In the genomic region with DNA sequence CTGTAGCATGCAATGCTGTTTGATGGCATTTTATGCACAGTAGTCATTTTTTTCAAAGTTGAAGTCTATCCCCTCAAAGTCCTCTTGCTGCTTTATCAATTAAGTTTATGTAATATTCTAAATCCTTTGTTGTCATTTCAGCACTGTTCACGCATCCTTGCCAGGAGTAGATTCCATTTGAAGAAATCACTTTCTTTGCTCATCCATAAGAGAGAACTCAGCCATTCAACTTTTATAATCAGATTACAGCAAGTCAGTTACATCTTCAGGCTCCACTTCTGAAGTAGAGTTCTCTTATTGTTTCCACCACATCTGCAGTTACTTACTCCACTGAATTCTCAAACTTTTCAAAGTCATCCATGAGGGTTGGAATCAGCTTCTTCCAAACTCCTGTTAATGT, we compare ENCODE assay signal across 26 cellular contexts. TPM values are rescaled to one million over a fixed set of nuclear protein-coding genes. Genes with fewer than 3 reads are reported as not detected.
DNase-seq lines count a peak whose midpoint lies in the region; ATAC-seq, FAIRE-seq and TF ChIP-seq lines count a peak whose summit lies in the region.
"Had no signal": no experiment of that assay in that cellular context is flagged by ENCODE, and none has a peak within 500 bp of the region (broad histone marks: within the 10 kb centered on the region; RNA-seq: fewer than 3 reads in every experiment).

No MANE protein-coding gene starts in this region.

- ATAC-seq in A549 (no peak), K562 (no peak), pancreas (no peak)
- ATAC-seq in CD8-positive, alpha-beta T cell: no peak
- ATAC-seq: GM12878, GM23338, HCT116 had no signal

- no peaks in the 10 kb centered on the region for H3K27me3 ChIP-seq in K562 (ENCODE audit: control insufficient read depth in 2 of 2, insufficient read depth in 2 of 2, low read length in 2 of 2)
- no peaks in the 10 kb centered on the region for H3K27me3 ChIP-seq in pancreas
- H3K27me3 ChIP-seq in testis: no peaks in the 10 kb centered on the region
- H3K27me3 ChIP-seq in CD8-positive, alpha-beta T cell (ENCODE audit: insufficient read depth, low read length): no peaks in the 10 kb centered on the region
- H3K27me3 ChIP-seq in H7 (ENCODE audit: control insufficient read depth, insufficient read depth, low read length): no peaks in the 10 kb centered on the region
- H3K27me3 ChIP-seq: BE2C, SJSA1 had no signal

- CTCF ChIA-PET in A549 (lab: Yijun Ruan, JAX): interaction anchor here (0.6 to 0.7 kb wide), 2 partner anchors 32 to 37 kb away, joined by 3 read pairs; no protein-coding TSS in a partner anchor
- CTCF ChIA-PET in K562 (lab: Yijun Ruan, JAX; ENCODE audit: low intra/inter-chr PET ratio): interaction anchor here (0.6 kb wide), 1 partner anchor 45 kb away, joined by 3 read pairs; no protein-coding TSS in a partner anchor
- CTCF ChIA-PET in CD8-positive, alpha-beta T cell (lab: Charles Lee): no interaction called here

- peaks cover 14% of the 10 kb centered on the region for H3K4me1 Mint-ChIP-seq in CD8-positive, alpha-beta T cell (ENCODE audit: low read depth)

- no peak for TF ChIP-seq EP300 in A549 (IDR thresholded peaks at IDR 0.05)
- TF ChIP-seq EP300 in K562 (IDR thresholded peaks at IDR 0.05; ENCODE audit: low read length): no peak

- FAIRE-seq in A549 (lab: Jason Lieb, UNC) (no peak), K562 (lab: Jason Lieb, UNC) (no peak), pancreas (lab: Jason Lieb, UNC) (no peak)
- FAIRE-seq: GM12878, HTR-8/SVneo, RCC 7860 had no signal

- no peak overlapping the region for H3K9ac ChIP-seq in K562 (ENCODE audit: insufficient read depth in 1 of 2, low read depth in 2 of 2, low read length in 2 of 2)

- H3K4me3 ChIP-seq in A549 (no peak overlapping the region), K562 (no peak overlapping the region), fibroblast of the aortic adventitia (ENCODE audit: low read depth, low read length) (no peak overlapping the region), pancreas (no peak overlapping the region), testis (no peak overlapping the region), H7 (ENCODE audit: insufficient read depth, low read depth, low read length) (no peak overlapping the region)
- no peak overlapping the region for H3K4me3 ChIP-seq in CD8-positive, alpha-beta T cell (ENCODE audit: low read depth, low read length)
- H3K4me3 ChIP-seq: GM12878, GM23338, SJSA1 had no signal

- no peaks in the 10 kb centered on the region for H3K27me3 Mint-ChIP-seq in CD8-positive, alpha-beta T cell (ENCODE audit: low read depth)
- H3K27me3 Mint-ChIP-seq: IgD-negative memory B cell had no signal

- H3K27ac ChIP-seq in A549: no peak overlapping the region
- H3K27ac ChIP-seq in K562 (ENCODE audit: extremely low read depth, low read depth, low read length): no peak overlapping the region
- H3K27ac ChIP-seq in pancreas: no peak overlapping the region
- H3K27ac ChIP-seq in testis: no peak overlapping the region
- no peak overlapping the region for H3K27ac ChIP-seq in CD8-positive, alpha-beta T cell (ENCODE audit: low read depth, low read length)
- H3K27ac ChIP-seq: SJSA1 had no signal

- H3K36me3 Mint-ChIP-seq in CD8-positive, alpha-beta T cell: peaks cover 35% of the 10 kb centered on the region

- no peak overlapping the region for H3K4me2 ChIP-seq in A549
- H3K4me2 ChIP-seq in K562 (ENCODE audit: insufficient read depth, low read length): no peak overlapping the region
- H3K4me2 ChIP-seq: GM23338 had no signal

- TF ChIP-seq POLR2A in A549 (IDR thresholded peaks at IDR 0.05; ENCODE audit: low read length) (no peak), K562 (conservative IDR thresholded peaks at IDR 0.05) (no peak), testis (IDR thresholded peaks at IDR 0.05) (no peak)

- H3K79me2 ChIP-seq in K562 (ENCODE audit: control insufficient read depth, insufficient read depth, low read length): peaks cover 85% of the 10 kb centered on the region

- DNase-seq in A549 (ENCODE audit: low read depth in 1 of 2, low spot score in 1 of 2) (no peak), GM04504 (ENCODE audit: low read depth) (peak; percentile 3), K562 (ENCODE audit: extremely low read depth in 1 of 4, low spot score in 3 of 4) (no peak), fibroblast of the aortic adventitia (ENCODE audit: low read depth) (peak; percentile 32), pancreas (no peak), testis (no peak), H7 (no peak)
- DNase-seq in CD8-positive, alpha-beta T cell: no peak
- DNase-seq: BE2C, EL, GF-D8, Karpas-422, MV-4-11, NCI-H1694, NCI-H2081, NCI-H2171, NCI-H526, OCI-M1, SW 1271 had no signal

- no peak for TF ChIP-seq RAD21 in A549 (conservative IDR thresholded peaks at IDR 0.05 in 1 of 2, IDR thresholded peaks at IDR 0.05 in 1 of 2)
- TF ChIP-seq RAD21 in K562 (CRISPR knock-in tag; conservative IDR thresholded peaks at IDR 0.05 in 1 of 2, IDR thresholded peaks at IDR 0.05 in 1 of 2): no peak

- no peaks in the 10 kb centered on the region for H4K20me1 ChIP-seq in K562 (replicated peaks; ENCODE audit: control insufficient read depth, insufficient read depth, low read length)

- H3K9me3 ChIP-seq in A549 (no peaks in the 10 kb centered on the region), K562 (replicated peaks; ENCODE audit: control insufficient read depth, insufficient read depth, low read depth, low read length) (no peaks in the 10 kb centered on the region), pancreas (no peaks in the 10 kb centered on the region), testis (no peaks in the 10 kb centered on the region)
- H3K9me3 ChIP-seq in CD8-positive, alpha-beta T cell (ENCODE audit: low read length): no peaks in the 10 kb centered on the region
- H3K9me3 ChIP-seq: BE2C, SJSA1 had no signal

- no peak overlapping the region for H2AFZ ChIP-seq in K562 (ENCODE audit: low read depth, low read length)
- H2AFZ ChIP-seq: GM23338 had no signal

- POLR2A ChIA-PET in A549 (lab: Yijun Ruan, JAX): interaction anchor here (0.6 kb wide), 1 partner anchor 1171 kb away, joined by 3 read pairs; no protein-coding TSS in a partner anchor
- POLR2A ChIA-PET in K562 (lab: Yijun Ruan, JAX): no interaction called here
- POLR2A ChIA-PET in CD8-positive, alpha-beta T cell (lab: Charles Lee): no interaction called here

- intact Hi-C loops in K562 (cut with micrococcal nuclease): no loop called here
- intact Hi-C loops in pancreas (cut with DNase I): loop anchor here in 1 of 3 donors (10.0 kb wide), 1 partner anchor 55 kb away; no protein-coding TSS in a partner anchor
- intact Hi-C loops in testis (cut with DNase I; ENCODE audit: low total_unique reads): loop anchor here (10.0 kb wide), 1 partner anchor 685 kb away; no protein-coding TSS in a partner anchor
- intact Hi-C loops in CD8-positive, alpha-beta T cell (cut with DNase I, micrococcal nuclease): loop anchor here in 1 of 2 experiments (10.0 kb wide), 1 partner anchor 775 kb away; no protein-coding TSS in a partner anchor

- H3K4me1 ChIP-seq in A549 (no peaks in the 10 kb centered on the region), K562 (replicated peaks in 1 of 2; ENCODE audit: control insufficient read depth in 2 of 2, insufficient read depth in 2 of 2, low read length in 2 of 2) (no peaks in the 10 kb centered on the region), pancreas (no peaks in the 10 kb centered on the region), testis (no peaks in the 10 kb centered on the region)
- no peaks in the 10 kb centered on the region for H3K4me1 ChIP-seq in CD8-positive, alpha-beta T cell (ENCODE audit: insufficient read depth, low read length)
- H3K4me1 ChIP-seq: BE2C, SJSA1 had no signal

- no peak overlapping the region for H3K4me3 Mint-ChIP-seq in CD8-positive, alpha-beta T cell
- H3K4me3 Mint-ChIP-seq: GM23338, IgD-negative memory B cell had no signal

- no peaks in the 10 kb centered on the region for H3K9me3 Mint-ChIP-seq in CD8-positive, alpha-beta T cell
- H3K9me3 Mint-ChIP-seq: GM23338, IgD-negative memory B cell had no signal

- no peak overlapping the region for H3K27ac Mint-ChIP-seq in CD8-positive, alpha-beta T cell
- H3K27ac Mint-ChIP-seq: GM23338, IgD-negative memory B cell had no signal

- no peaks in the 10 kb centered on the region for H3K9me1 ChIP-seq in K562 (ENCODE audit: control insufficient read depth, insufficient read depth, low read length)

- in situ Hi-C loops in K562 (cut with MboI): no loop called here

- H3K36me3 ChIP-seq in K562 (ENCODE audit: control insufficient read depth, insufficient read depth, low read length) (peaks cover 24% of the 10 kb centered on the region; the same call in 2 of the 3 replicates), pancreas (no peaks in the 10 kb centered on the region), testis (ENCODE audit: low read depth, missing control alignments) (no peaks in the 10 kb centered on the region), H7 (replicated peaks; ENCODE audit: control insufficient read depth, insufficient read depth, low read length) (peaks cover 2% of the 10 kb centered on the region; the same call in 1 of the 2 replicates)
- H3K36me3 ChIP-seq in CD8-positive, alpha-beta T cell (ENCODE audit: insufficient read depth, low read length): no peaks in the 10 kb centered on the region
- H3K36me3 ChIP-seq: BE2C, SJSA1 had no signal

- TF ChIP-seq CTCF in A549 (IDR thresholded peaks at IDR 0.05) (no peak), K562 (IDR thresholded peaks at IDR 0.05 in 2 of 3, conservative IDR thresholded peaks at IDR 0.05 in 1 of 3; ENCODE audit: insufficient read depth in 2 of 3, low read depth in 1 of 3, low read length in 3 of 3) (no peak), fibroblast of the aortic adventitia (IDR thresholded peaks at IDR 0.05; ENCODE audit: insufficient read depth, low read length) (no peak), pancreas (IDR thresholded peaks at IDR 0.05) (no peak), testis (IDR thresholded peaks at IDR 0.05) (no peak)
- TF ChIP-seq CTCF in CD8-positive, alpha-beta T cell (IDR thresholded peaks at IDR 0.05): no peak

- 94% methylated on average over 1 of the region's 1 CpG for WGBS in A549 (ENCODE audit: missing lambda C conversion rate)
- WGBS in K562 (ENCODE audit: insufficient coverage, low coverage, missing lambda C conversion rate): 97% methylated on average over 1 of the region's 1 CpG
- WGBS in pancreas, 2 donors: 87 to 97% methylated on average over 1 of the region's 1 CpG
- 93 to 100% methylated on average over 1 of the region's 1 CpG for WGBS in testis, 2 donors

- BruUV-seq in K562 (replicated peaks; lab: Mats Ljungman, UMichigan): no TSS peak

RNA-seq across cellular contexts. Expression of a gene that starts 32.3 kb away (rescaled TPM):
- 37.5 and 52.3 TPM in 2 replicates for polyA plus RNA-seq in A549 (2011; rRNA removed)
- 15.6 and 20.4 TPM in 2 replicates for polyA plus RNA-seq in A549 (2012; cell fraction: cytosol; rRNA removed)
- polyA plus RNA-seq in A549 (2012; cell fraction: nucleus; rRNA removed): 3.8 and 7.3 TPM in 2 replicates
- 53.3 to 56.0 TPM (median 53.8 TPM) in 3 replicates for polyA plus RNA-seq in A549 (2017; fragmentation: RNase III; extraction: RNeasy Plus Mini Kit Qiagen cat#74134 plus additional on column Dnase treatment)
- 12.5 and 19.8 TPM in 2 replicates for polyA minus RNA-seq in A549 (2011; rRNA and poly(A)+ RNA removed)
- 7.7 and 30.7 TPM in 2 replicates for total RNA-seq in K562 (2011; cell fraction: chromatin; rRNA removed; ENCODE audit: low replicate concordance)
- total RNA-seq in K562 (2011; cell fraction: nucleolus; rRNA removed): 15.3 and 16.8 TPM in 2 replicates
- total RNA-seq in K562 (2011; cell fraction: nucleoplasm; rRNA removed): 17.1 and 30.9 TPM in 2 replicates
- 51.5 and 73.8 TPM in 2 replicates for total RNA-seq in K562 (2014; rRNA removed)
- 170 and 174 TPM in 2 replicates for total RNA-seq in K562 (2014; rRNA removed; fragmentation: Illumina TruSeq; extraction: Trizol)
- total RNA-seq in K562 (2015; rRNA removed; fragmentation: Illumina TruSeq; extraction: Trizol): 188 and 230 TPM in 2 replicates
- total RNA-seq in K562 (2021): 103 and 115 TPM in 2 replicates
- polyA plus RNA-seq in K562 (2011; rRNA removed): 63.4 and 134 TPM in 2 replicates
- polyA plus RNA-seq in K562 (2011; cell fraction: cytosol; rRNA removed): 16.4 and 17.9 TPM in 2 replicates
- 16.4 and 16.8 TPM in 2 replicates for polyA plus RNA-seq in K562 (2011; cell fraction: nucleus; rRNA removed)
- 70.7 and 116 TPM in 2 replicates for polyA plus RNA-seq in K562 (2012)
- 103 and 145 TPM in 2 replicates for polyA plus RNA-seq in K562 (2014; fragmentation: Illumina TruSeq; extraction: Trizol)
- polyA plus RNA-seq in K562 (2014; fragmentation: Nextera tagmentation; extraction: Ambion mirVana): 100 to 1,000 TPM; 336 to 403 TPM
- 94.7 and 108 TPM in 2 replicates for polyA plus RNA-seq in K562 (2014; rRNA removed)
- polyA minus RNA-seq in K562 (2011; rRNA and poly(A)+ RNA removed): 24.3 and 44.0 TPM in 2 replicates
- polyA minus RNA-seq in K562 (2011; cell fraction: cytosol; rRNA and poly(A)+ RNA removed): 57.7 and 63.1 TPM in 2 replicates
- 16.7 and 22.7 TPM in 2 replicates for polyA minus RNA-seq in K562 (2011; cell fraction: nucleus; rRNA and poly(A)+ RNA removed)
- total RNA-seq in fibroblast of the aortic adventitia (ENCODE audit: low replicate concordance): 6.0 and 16.0 TPM in 2 replicates
- 1 to 10 TPM; 6.0 to 8.6 (median 7.0) TPM for total RNA-seq in pancreas
- polyA plus RNA-seq in pancreas: 1 to 10 TPM; 3.4 to 6.0 TPM
- total RNA-seq in testis: 10 to 100 TPM; 17.1 to 24.4 TPM
- 28.6 TPM for polyA plus RNA-seq in testis (ENCODE audit: insufficient read depth, low read depth, low replicate concordance)
- 1 to 10 TPM; 3.5 to 4.6 TPM for total RNA-seq in CD8-positive, alpha-beta T cell
- total RNA-seq in H7 (2014; rRNA removed; shearing (Covaris generic)): 31.3 and 41.3 TPM in 2 replicates

Comparison
In these comparisons a context has a peak if more than half of its experiments do, and no peak if none do; other contexts are left out.
1. DNase-seq: peak in GM04504 (single experiment) and fibroblast of the aortic adventitia (single experiment); none in A549 (0 of 2), K562 (0 of 4), pancreas (0 of 6), testis (single experiment), CD8-positive, alpha-beta T cell (0 of 7) and H7 (single experiment).